In the genomic region with DNA sequence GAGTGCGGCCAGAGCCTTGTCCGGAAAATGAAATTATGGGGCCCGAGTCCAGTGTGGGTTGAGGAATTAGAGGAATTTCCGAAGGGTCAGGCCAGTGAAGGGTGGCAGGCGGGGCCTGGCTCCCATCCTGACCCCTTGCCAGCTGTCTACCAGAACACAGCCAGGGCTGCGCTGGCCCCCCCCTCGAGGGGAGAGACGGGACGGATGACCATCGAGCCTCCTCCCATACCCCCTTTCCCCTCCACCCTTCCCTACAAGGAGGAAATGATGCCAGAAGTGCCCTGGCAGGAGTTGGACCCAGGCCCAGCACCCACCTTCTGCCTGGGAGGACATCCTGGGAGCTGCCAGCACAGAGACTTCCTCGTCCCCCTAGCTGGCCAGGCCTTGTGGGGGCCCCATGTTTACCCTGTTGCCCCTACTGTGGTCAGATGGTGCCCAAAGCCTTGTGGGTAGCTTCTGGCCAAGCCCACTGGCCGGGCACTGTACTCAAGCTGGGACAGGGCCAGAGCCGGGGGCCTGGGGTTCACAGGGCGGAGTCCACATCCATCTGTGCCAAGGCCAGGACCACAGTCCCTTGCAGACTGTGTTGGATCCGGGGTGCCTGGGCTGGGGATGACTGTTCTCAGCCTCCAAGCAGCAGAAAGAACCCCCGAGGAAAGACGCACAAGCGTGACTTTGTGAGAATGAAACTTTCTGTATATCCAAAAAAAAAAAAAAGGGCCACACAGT, we compare ENCODE assay signal across 17 cellular contexts. TPM values are rescaled to one million over a fixed set of nuclear protein-coding genes. Genes with fewer than 3 reads are reported as not detected.
DNase-seq lines count a peak whose midpoint lies in the region; ATAC-seq and TF ChIP-seq lines count a peak whose summit lies in the region.
"Had no signal": no experiment of that assay in that cellular context is flagged by ENCODE, and none has a peak within 500 bp of the region (broad histone marks: within the 10 kb centered on the region; RNA-seq: fewer than 3 reads in every experiment).

No MANE protein-coding gene starts in this region.

- H3K4me1 Mint-ChIP-seq in endothelial cell (ENCODE audit: unreplicated experiment): peaks cover 6% of the 10 kb centered on the region
- H3K4me1 Mint-ChIP-seq: activated CD8-positive, alpha-beta memory T cell treated with anti-CD3 and anti-CD28 coated beads, Interleukin-2, amount 10 ng/mL, durations not matched to agents 7 days and 5 days had no signal

- H3K4me1 ChIP-seq in mucosa of descending colon (ENCODE audit: low read depth) (no peaks in the 10 kb centered on the region), thyroid gland (peaks cover 55 to 89% of the 10 kb centered on the region in 2 donors)

- H3K4me3 ChIP-seq in mucosa of descending colon: no peak overlapping the region
- H3K4me3 ChIP-seq in thyroid gland (replicated peaks in 1 of 3): no peak overlapping the region
- H3K4me3 ChIP-seq: lung had no signal

- no peaks in the 10 kb centered on the region for H3K36me3 ChIP-seq in mucosa of descending colon (ENCODE audit: low read depth)
- no peaks in the 10 kb centered on the region for H3K36me3 ChIP-seq in thyroid gland

- H3K9me3 ChIP-seq in mucosa of descending colon (no peaks in the 10 kb centered on the region), thyroid gland (no peaks in the 10 kb centered on the region)

- TF ChIP-seq CTCF in endothelial cell (IDR thresholded peaks at IDR 0.05; ENCODE audit: unreplicated experiment) (no peak), mucosa of descending colon (IDR thresholded peaks at IDR 0.05) (no peak), thyroid gland (IDR thresholded peaks at IDR 0.05) (no peak)

- H3K27me3 ChIP-seq in thyroid gland: no peaks in the 10 kb centered on the region

- peak overlapping the region; percentile 52 for H3K27ac Mint-ChIP-seq in endothelial cell (ENCODE audit: unreplicated experiment)
- H3K27ac Mint-ChIP-seq: activated CD8-positive, alpha-beta memory T cell treated with anti-CD3 and anti-CD28 coated beads, Interleukin-2, amount 10 ng/mL, durations not matched to agents 7 days and 5 days; activated naive CD4-positive, alpha-beta T cell treated with anti-CD3 and anti-CD28 coated beads for 36 hours; CD4-positive, alpha-beta T cell had no signal

- no peak overlapping the region for H3K4me3 Mint-ChIP-seq in endothelial cell (ENCODE audit: unreplicated experiment)
- H3K4me3 Mint-ChIP-seq: activated CD8-positive, alpha-beta memory T cell treated with anti-CD3 and anti-CD28 coated beads, Interleukin-2, amount 10 ng/mL, durations not matched to agents 7 days and 5 days; activated naive CD4-positive, alpha-beta T cell treated with anti-CD3 and anti-CD28 coated beads for 36 hours; CD4-positive, alpha-beta T cell had no signal

- peak overlapping the region; percentile 69 to 86 (median 75) for H3K27ac ChIP-seq in thyroid gland

- ATAC-seq in mucosa of descending colon (no peak), GM18909 (IDR thresholded peaks at IDR 0.05; ENCODE audit: poor library complexity, unreplicated experiment) (no peak), left colon (no peak)
- ATAC-seq: activated CD8-positive, alpha-beta memory T cell treated with anti-CD3 and anti-CD28 coated beads, Interleukin-2, amount 10 ng/mL, durations not matched to agents 7 days and 5 days had no signal

- 51 to 64% methylated on average over 12 to 16 of the region's 18 CpGs for WGBS in thyroid gland, 2 donors

- peaks cover 11% of the 10 kb centered on the region for H3K27me3 Mint-ChIP-seq in endothelial cell (ENCODE audit: unreplicated experiment)
- H3K27me3 Mint-ChIP-seq: activated CD8-positive, alpha-beta memory T cell treated with anti-CD3 and anti-CD28 coated beads, Interleukin-2, amount 10 ng/mL, durations not matched to agents 7 days and 5 days; CD4-positive, alpha-beta T cell had no signal

- peak; percentile 65 for DNase-seq in GM03348 (ENCODE audit: low spot score)
- DNase-seq in endothelial cell (ENCODE audit: low spot score): no peak
- DNase-seq in mucosa of descending colon: peak in 2 of 3 donors; percentile 21 to 47
- peak; percentile 77 to 87 for DNase-seq in thyroid gland
- DNase-seq in NCI-H1417 (lab: John Stamatoyannopoulos, UW): no peak
- no peak for DNase-seq in left colon
- DNase-seq in DMS 273 (lab: John Stamatoyannopoulos, UW; ENCODE audit: unreplicated experiment): no peak
- DNase-seq: activated CD8-positive, alpha-beta memory T cell treated with anti-CD3 and anti-CD28 coated beads, Interleukin-2, amount 10 ng/mL, durations not matched to agents 7 days and 5 days; activated naive CD4-positive, alpha-beta T cell treated with anti-CD3 and anti-CD28 coated beads for 36 hours; CD4-positive, alpha-beta T cell; central memory CD4-positive, alpha-beta T cell; KBM-7; NCI-H146; NCI-H524 treated with DMSO at 0.1 percent for 48 hours; stimulated activated CD4-positive, alpha-beta T cell treated with anti-CD3 and anti-CD28 coated beads, Interleukin-12 subunit alpha, Interleukin-12 subunit beta, amount 100 ng/mL, for 4 hours had no signal

- H3K9me3 Mint-ChIP-seq in endothelial cell (ENCODE audit: unreplicated experiment): no peaks in the 10 kb centered on the region
- H3K9me3 Mint-ChIP-seq: activated naive CD4-positive, alpha-beta T cell treated with anti-CD3 and anti-CD28 coated beads for 36 hours; CD4-positive, alpha-beta T cell had no signal

- no peaks in the 10 kb centered on the region for H3K36me3 Mint-ChIP-seq in endothelial cell (ENCODE audit: low read depth, unreplicated experiment)
- H3K36me3 Mint-ChIP-seq: activated CD8-positive, alpha-beta memory T cell treated with anti-CD3 and anti-CD28 coated beads, Interleukin-2, amount 10 ng/mL, durations not matched to agents 7 days and 5 days had no signal

- intact Hi-C loops in mucosa of descending colon (cut with DNase I, micrococcal nuclease): no loop called here
- intact Hi-C loops in thyroid gland (cut with DNase I): no loop called here
- intact Hi-C loops in left colon (cut with DNase I, micrococcal nuclease): no loop called here

- no peak for TF ChIP-seq POLR2A in thyroid gland (IDR thresholded peaks at IDR 0.05)

RNA-seq across cellular contexts. Expression of a gene that starts 20.8 kb away (rescaled TPM):
- 67.3 TPM for total RNA-seq in endothelial cell (ENCODE audit: unreplicated experiment)
- 10 to 100 TPM; 11.2 to 15.3 (median 15.1) TPM for total RNA-seq in mucosa of descending colon
- 100 to 1,000 TPM in 3 of 4 donors, 10 to 100 TPM in 1; 34.5 to 123 (median 111) TPM for total RNA-seq in thyroid gland
- 10 to 100 TPM; 12.2 to 13.0 TPM for total RNA-seq in left colon

RNA-seq across cellular contexts. Expression of a gene that starts 25.1 kb away (rescaled TPM):
- total RNA-seq in endothelial cell (ENCODE audit: unreplicated experiment) (15.3 TPM), mucosa of descending colon (10 to 100 TPM; 17.5 to 29.7 (median 27.6) TPM), thyroid gland (10 to 100 TPM; 50.3 to 82.7 (median 65.2) TPM), left colon (10 to 100 TPM; 28.7 to 29.9 TPM)

RNA-seq across cellular contexts. Expression of a gene that starts 54.2 kb away (rescaled TPM):
- 23.0 TPM for total RNA-seq in endothelial cell (ENCODE audit: unreplicated experiment)
- total RNA-seq in mucosa of descending colon: 10 to 100 TPM; 20.9 to 23.6 (median 22.6) TPM
- 10 to 100 TPM; 19.5 to 34.5 (median 25.6) TPM for total RNA-seq in thyroid gland
- total RNA-seq in left colon: 10 to 100 TPM; 18.2 to 21.5 TPM

RNA-seq across cellular contexts. Expression of a gene that starts 54.2 kb away (rescaled TPM):
- 49.0 TPM for total RNA-seq in endothelial cell (ENCODE audit: unreplicated experiment)
- 10 to 100 TPM; 61.2 to 88.7 (median 70.7) TPM for total RNA-seq in mucosa of descending colon
- total RNA-seq in thyroid gland: 100 to 1,000 TPM in 3 of 4 donors, 10 to 100 TPM in 1; 92.6 to 216 (median 138) TPM
- 10 to 100 TPM; 58.2 to 71.3 TPM for total RNA-seq in left colon

Comparison
In these comparisons a context has a peak if more than half of its experiments do, and no peak if none do; other contexts are left out.
1. DNase-seq: peak in GM03348 (single experiment), mucosa of descending colon (2 of 3) and thyroid gland (2 of 2); none in endothelial cell (single experiment), NCI-H1417 (0 of 3), left colon (0 of 2) and DMS 273 (single experiment).